11 cellular contexts compared by ENCODE assay signal in genomic region chr1:32020338-32020737, GRCh38. TPM values are rescaled to one million over a fixed set of nuclear protein-coding genes. Genes with fewer than 3 reads are reported as not detected.
DNase-seq lines count a peak whose midpoint lies in the region; FAIRE-seq and TF ChIP-seq lines count a peak whose summit lies in the region.
"Had no signal": no experiment of that assay in that cellular context is flagged by ENCODE, and none has a peak within 500 bp of the region (broad histone marks: within the 10 kb centered on the region; RNA-seq: fewer than 3 reads in every experiment).

No MANE protein-coding gene starts in this region.

- H3K27me3 ChIP-seq in CD4-positive, alpha-beta memory T cell (ENCODE audit: insufficient read depth, low read length): no peaks in the 10 kb centered on the region
- H3K27me3 ChIP-seq in endothelial cell of umbilical vein (ENCODE audit: control insufficient read depth in 2 of 2, insufficient read depth in 2 of 2, low read length in 2 of 2): no peaks in the 10 kb centered on the region
- H3K27me3 ChIP-seq in osteoblast (ENCODE audit: insufficient read depth, low read length): no peaks in the 10 kb centered on the region
- H3K27me3 ChIP-seq in MG63: no peaks in the 10 kb centered on the region

- peak overlapping the region; percentile 12 for H3K4me2 ChIP-seq in endothelial cell of umbilical vein (ENCODE audit: insufficient read depth, low read length)
- H3K4me2 ChIP-seq in osteoblast (ENCODE audit: insufficient read depth, low read length): peak overlapping the region; percentile 47

- no peak overlapping the region for H3K9ac ChIP-seq in endothelial cell of umbilical vein (replicated peaks; ENCODE audit: extremely low read depth, insufficient read depth, low read length)

- POLR2A ChIA-PET in CD4-positive, alpha-beta memory T cell (lab: Charles Lee; ENCODE audit: partially characterized antibody): interaction anchor here (0.7 to 2.0 kb wide), 2 partner anchors 15 to 52 kb away, joined by 4 to 5 read pairs; partner anchors contain the start of gene TMEM39B
- POLR2A ChIA-PET in endothelial cell of umbilical vein (lab: Charles Lee): no interaction called here

- CTCF ChIA-PET in CD4-positive, alpha-beta memory T cell (lab: Charles Lee; ENCODE audit: partially characterized antibody): interaction anchor here (0.9 kb wide), 1 partner anchor 12 kb away, joined by 3 read pairs; no protein-coding TSS in a partner anchor
- CTCF ChIA-PET in endothelial cell of umbilical vein (lab: Charles Lee): interaction anchor here (1.0 to 1.2 kb wide), 2 partner anchors 14 to 17 kb away, joined by 3 read pairs; no protein-coding TSS in a partner anchor

- intact Hi-C loops in CD4-positive, alpha-beta memory T cell (cut with micrococcal nuclease): no loop called here
- intact Hi-C loops in endothelial cell of umbilical vein (cut with micrococcal nuclease): no loop called here

- H3K9me3 ChIP-seq in CD4-positive, alpha-beta memory T cell (ENCODE audit: control insufficient read depth in 1 of 2, low read length in 2 of 2): no peaks in the 10 kb centered on the region
- no peaks in the 10 kb centered on the region for H3K9me3 ChIP-seq in endothelial cell of umbilical vein (replicated peaks; ENCODE audit: control insufficient read depth, insufficient read depth, low read length)
- H3K9me3 ChIP-seq in osteoblast (ENCODE audit: low read depth, low read length): no peaks in the 10 kb centered on the region
- H3K9me3 ChIP-seq in MG63: no peaks in the 10 kb centered on the region

- no peak for TF ChIP-seq CTCF in LNCaP clone FGC (IDR thresholded peaks at IDR 0.05; ENCODE audit: control insufficient read depth, extremely low read depth, insufficient read depth)
- TF ChIP-seq CTCF in endothelial cell of umbilical vein (IDR thresholded peaks at IDR 0.05; ENCODE audit: extremely low read depth in 1 of 2, insufficient read depth in 1 of 2, low read depth in 1 of 2, low read length in 2 of 2): no peak
- TF ChIP-seq CTCF in osteoblast (IDR thresholded peaks at IDR 0.05; ENCODE audit: extremely low read depth, low read depth, low read length): no peak
- TF ChIP-seq CTCF in nephron progenitor cell (IDR thresholded peaks at IDR 0.05): no peak

- no TSS peak for BruUV-seq in endothelial cell of umbilical vein (replicated peaks; lab: Mats Ljungman, UMichigan)

- H3K79me2 ChIP-seq in endothelial cell of umbilical vein (ENCODE audit: control insufficient read depth, insufficient read depth, low read length) (peaks cover 99% of the 10 kb centered on the region), osteoblast (ENCODE audit: insufficient read depth, low read length) (peaks cover 99% of the 10 kb centered on the region)

- FAIRE-seq in endothelial cell of umbilical vein (lab: Jason Lieb, UNC) (no peak), GM19239 (lab: Jason Lieb, UNC) (no peak)

- no peaks in the 10 kb centered on the region for H3K9me3 Mint-ChIP-seq in CD4-positive, alpha-beta memory T cell
- H3K9me3 Mint-ChIP-seq in nephron progenitor cell: peaks cover 10% of the 10 kb centered on the region

- H3K4me3 ChIP-seq in CD4-positive, alpha-beta memory T cell (ENCODE audit: low read length in 2 of 2): no peak overlapping the region
- H3K4me3 ChIP-seq in LNCaP clone FGC (ENCODE audit: low read depth, low read length) (no peak overlapping the region), endothelial cell of umbilical vein (replicated peaks in 1 of 3; ENCODE audit: insufficient read depth in 1 of 3, low read depth in 1 of 3, low read length in 3 of 3) (no peak overlapping the region), osteoblast (ENCODE audit: insufficient read depth, low read length) (no peak overlapping the region), MG63 (no peak overlapping the region)

- peaks cover 33 to 78% (median 47%) of the 10 kb centered on the region in 4 donors for H3K4me1 Mint-ChIP-seq in CD4-positive, alpha-beta memory T cell
- H3K4me1 Mint-ChIP-seq in nephron progenitor cell: peaks cover 24% of the 10 kb centered on the region

- H4K20me1 ChIP-seq in endothelial cell of umbilical vein (replicated peaks; ENCODE audit: control insufficient read depth, extremely low read depth, insufficient read depth, low read length): peaks cover 13% of the 10 kb centered on the region
- peaks cover 76% of the 10 kb centered on the region for H4K20me1 ChIP-seq in osteoblast (ENCODE audit: insufficient read depth, low read length)

- no peaks in the 10 kb centered on the region for H3K27me3 Mint-ChIP-seq in CD4-positive, alpha-beta memory T cell
- no peaks in the 10 kb centered on the region for H3K27me3 Mint-ChIP-seq in nephron progenitor cell (ENCODE audit: low read depth, poor library complexity)

- H3K27ac Mint-ChIP-seq in CD4-positive, alpha-beta memory T cell: peak overlapping the region; percentile 14 to 84 (median 53)
- H3K27ac Mint-ChIP-seq in nephron progenitor cell: no peak overlapping the region

- H3K4me1 ChIP-seq in CD4-positive, alpha-beta memory T cell (ENCODE audit: insufficient read depth, low read length): peaks cover 87% of the 10 kb centered on the region
- peaks cover 14% of the 10 kb centered on the region for H3K4me1 ChIP-seq in endothelial cell of umbilical vein (ENCODE audit: control insufficient read depth, extremely low read depth, insufficient read depth, low read length)
- peaks cover 35% of the 10 kb centered on the region for H3K4me1 ChIP-seq in osteoblast (ENCODE audit: insufficient read depth, low read length)

- H2AFZ ChIP-seq in endothelial cell of umbilical vein (ENCODE audit: low read depth, low read length) (no peak overlapping the region), osteoblast (ENCODE audit: low read length) (no peak overlapping the region)

- no peak for TF ChIP-seq POLR2A in endothelial cell of umbilical vein (IDR thresholded peaks at IDR 0.05; ENCODE audit: low read depth, low read length)

- DNase-seq in CD4-positive, alpha-beta memory T cell: no peak
- peak; percentile 70 for DNase-seq in LNCaP clone FGC (ENCODE audit: low read depth)
- no peak for DNase-seq in endothelial cell of umbilical vein (ENCODE audit: low read depth, low spot score)
- no peak for DNase-seq in osteoblast (ENCODE audit: insufficient read length, low spot score, missing footprints)
- no peak for DNase-seq in GM19239 (ENCODE audit: insufficient read length, low spot score)
- DNase-seq in MG63: no peak
- no peak for DNase-seq in nephron progenitor cell
- no peak for DNase-seq in A172 (ENCODE audit: low spot score)
- DNase-seq: activated CD4-positive, alpha-beta T cell treated with anti-CD3 and anti-CD28 coated beads, Interleukin-2, amount 50 U/mL, for 1 hour; islet precursor cell; posterior cingulate gyrus had no signal

- H3K36me3 ChIP-seq in CD4-positive, alpha-beta memory T cell (ENCODE audit: insufficient read depth, low read length): no peaks in the 10 kb centered on the region
- peaks cover 2 to 10% of the 10 kb centered on the region in 2 experiments for H3K36me3 ChIP-seq in endothelial cell of umbilical vein (ENCODE audit: control insufficient read depth in 2 of 2, extremely low read depth in 1 of 2, insufficient read depth in 2 of 2, low read length in 2 of 2)
- H3K36me3 ChIP-seq in osteoblast (ENCODE audit: insufficient read depth, low read length): peaks cover 36% of the 10 kb centered on the region
- H3K36me3 ChIP-seq in MG63: peaks cover 64% of the 10 kb centered on the region

- H3K27ac ChIP-seq in CD4-positive, alpha-beta memory T cell (ENCODE audit: low read depth, low read length): no peak overlapping the region
- H3K27ac ChIP-seq in endothelial cell of umbilical vein (ENCODE audit: insufficient read depth, low read depth, low read length): no peak overlapping the region
- H3K27ac ChIP-seq in osteoblast (ENCODE audit: low read depth, low read length): peak overlapping the region; percentile 30

- H3K9me1 ChIP-seq in endothelial cell of umbilical vein (replicated peaks; ENCODE audit: control insufficient read depth, extremely low read depth, insufficient read depth, low read length): no peaks in the 10 kb centered on the region

- dilution Hi-C loops in endothelial cell of umbilical vein (cut with MboI; ENCODE audit: extremely low pct_ligation_motif_present, low sequenced_read_pairs): no loop called here

- H3K36me3 Mint-ChIP-seq in CD4-positive, alpha-beta memory T cell: peaks cover 10 to 31% of the 10 kb centered on the region in 2 donors
- peaks cover 82% of the 10 kb centered on the region for H3K36me3 Mint-ChIP-seq in nephron progenitor cell (ENCODE audit: low read depth)

- peak overlapping the region in 7 of 8 donors; percentile 1 to 72 (median 60) for H3K4me3 Mint-ChIP-seq in CD4-positive, alpha-beta memory T cell
- no peak overlapping the region for H3K4me3 Mint-ChIP-seq in nephron progenitor cell

RNA-seq across cellular contexts. Expression of gene KHDRBS1, which starts 6.7 kb away (rescaled TPM):
- 100 to 1,000 TPM; 114 to 122 TPM for total RNA-seq in CD4-positive, alpha-beta memory T cell
- polyA plus RNA-seq in CD4-positive, alpha-beta memory T cell: 100 to 1,000 TPM in 1 of 2 donors, 10 to 100 TPM in 1; 70.8 to 116 TPM
- total RNA-seq in endothelial cell of umbilical vein (185 and 194 TPM in 2 replicates), osteoblast (52.8 and 53.9 TPM in 2 replicates)
- 26.3 and 43.4 TPM in 2 replicates for polyA plus RNA-seq in endothelial cell of umbilical vein
- 65.7 and 69.2 TPM in 2 replicates for polyA plus RNA-seq in endothelial cell of umbilical vein (2011; cell fraction: cytosol; rRNA removed)
- 64.7 and 69.4 TPM in 2 replicates for polyA plus RNA-seq in endothelial cell of umbilical vein (2011; cell fraction: nucleus; rRNA removed)
- polyA plus RNA-seq in endothelial cell of umbilical vein (2012): 123 and 173 TPM in 2 replicates
- polyA minus RNA-seq in endothelial cell of umbilical vein: 46.8 and 49.3 TPM in 2 replicates
- 33.3 TPM for polyA minus RNA-seq in endothelial cell of umbilical vein (2011; cell fraction: cytosol; rRNA and poly(A)+ RNA removed)
- 41.0 and 48.9 TPM in 2 replicates for polyA minus RNA-seq in endothelial cell of umbilical vein (2011; cell fraction: nucleus; rRNA and poly(A)+ RNA removed)
- total RNA-seq in MG63 (2014; rRNA removed; shearing (Covaris generic); ENCODE audit: low replicate concordance): 123 and 150 TPM in 2 replicates
- 58.0 and 70.0 TPM in 2 replicates for total RNA-seq in A172 (2014; rRNA removed; shearing (Covaris generic))

RNA-seq across cellular contexts. Expression of gene TMEM39B, which starts 52.4 kb away (rescaled TPM):
- 10 to 100 TPM; 18.4 to 19.1 TPM for total RNA-seq in CD4-positive, alpha-beta memory T cell
- 1 to 10 TPM; 1.1 to 4.2 TPM for polyA plus RNA-seq in CD4-positive, alpha-beta memory T cell
- total RNA-seq in endothelial cell of umbilical vein: 43.7 and 47.3 TPM in 2 replicates
- 64.3 and 78.1 TPM in 2 replicates for polyA plus RNA-seq in endothelial cell of umbilical vein
- polyA plus RNA-seq in endothelial cell of umbilical vein (2011; cell fraction: cytosol; rRNA removed): 54.2 and 56.6 TPM in 2 replicates
- 39.8 and 43.8 TPM in 2 replicates for polyA plus RNA-seq in endothelial cell of umbilical vein (2011; cell fraction: nucleus; rRNA removed)
- 27.9 and 28.0 TPM in 2 replicates for polyA plus RNA-seq in endothelial cell of umbilical vein (2012)
- 42.9 and 49.2 TPM in 2 replicates for polyA minus RNA-seq in endothelial cell of umbilical vein
- 14.2 TPM for polyA minus RNA-seq in endothelial cell of umbilical vein (2011; cell fraction: cytosol; rRNA and poly(A)+ RNA removed)
- polyA minus RNA-seq in endothelial cell of umbilical vein (2011; cell fraction: nucleus; rRNA and poly(A)+ RNA removed): 17.8 and 18.1 TPM in 2 replicates
- 4.7 and 5.6 TPM in 2 replicates for total RNA-seq in osteoblast
- total RNA-seq in MG63 (2014; rRNA removed; shearing (Covaris generic); ENCODE audit: low replicate concordance): 7.3 and 13.0 TPM in 2 replicates
- 1.5 and 3.0 TPM in 2 replicates for total RNA-seq in A172 (2014; rRNA removed; shearing (Covaris generic))
